In genomic region chr2:53035153-53035552, GRCh38 we compare ENCODE assay signal across 19 cellular contexts.
A peak's percentile ranks its signal among the peaks of the same experiment; 100 is the strongest.
DNase-seq lines count a peak whose midpoint lies in the region; ATAC-seq and TF ChIP-seq lines count a peak whose summit lies in the region.
"Had no signal": no experiment of that assay in that cellular context is flagged by ENCODE, and none has a peak within 500 bp of the region (broad histone marks: within the 10 kb centered on the region; RNA-seq: fewer than 3 reads in every experiment).

No MANE protein-coding gene starts in this region.

- H3K27me3 ChIP-seq in GM23338 (ENCODE audit: insufficient read depth) (0 out of 2 replicates have a peak, but pooled peaks cover 3% of the 10 kb centered on the region), IMR-90 (ENCODE audit: control insufficient read depth, insufficient read depth, low read length) (no peaks in the 10 kb centered on the region), endodermal cell (ENCODE audit: control insufficient read depth, insufficient read depth, low read length, poor library complexity, severe bottlenecking) (no peaks in the 10 kb centered on the region), neural progenitor cell (no peaks in the 10 kb centered on the region), adrenal gland (no peaks in the 10 kb centered on the region)
- H3K27me3 ChIP-seq: BLaER1 had no signal

- H3K4me2 ChIP-seq in GM23338: no peak overlapping the region
- no peak overlapping the region for H3K4me2 ChIP-seq in IMR-90 (ENCODE audit: low read depth, low read length)
- H3K4me2 ChIP-seq in neural progenitor cell: no peak overlapping the region
- H3K4me2 ChIP-seq: BLaER1 had no signal

- no peaks in the 10 kb centered on the region for H3K27me3 Mint-ChIP-seq in GM23338 (ENCODE audit: insufficient read depth, low read depth, poor library complexity)
- no peaks in the 10 kb centered on the region for H3K27me3 Mint-ChIP-seq in endodermal cell (ENCODE audit: insufficient read depth)
- no peaks in the 10 kb centered on the region for H3K27me3 Mint-ChIP-seq in neural progenitor cell (ENCODE audit: insufficient read depth, low read depth)
- H3K27me3 Mint-ChIP-seq: B cell; CD4-positive, CD25-positive, alpha-beta regulatory T cell had no signal

- H2AFZ ChIP-seq in GM23338 (no peak overlapping the region), IMR-90 (replicated peaks; ENCODE audit: low read length, poor library complexity) (no peak overlapping the region), neural progenitor cell (replicated peaks) (peak overlapping the region; percentile 14)
- H2AFZ ChIP-seq: GM23248 had no signal

- H3K9ac ChIP-seq in IMR-90 (ENCODE audit: low read depth, low read length) (no peak overlapping the region), endodermal cell (ENCODE audit: extremely low read depth, low read length, poor library complexity, severe bottlenecking) (no peak overlapping the region), neural progenitor cell (no peak overlapping the region)
- H3K9ac ChIP-seq: BLaER1, GM23248 had no signal

- WGBS in IMR-90 (ENCODE audit: extremely low coverage in 2 of 2, insufficient read length in 1 of 2), 2 experiments: no CpG with 5 or more reads among the region's 1 CpG
- 71% methylated on average over 1 of the region's 1 CpG; no CpG with 5 or more reads in 1 of the 2 experiments for WGBS in endodermal cell (ENCODE audit: insufficient coverage in 1 of 2, insufficient read length in 1 of 2), 2 experiments
- WGBS in adrenal gland, 4 donors: 50 to 76% (median 65%) methylated on average over 1 of the region's 1 CpG

- H3K9me3 ChIP-seq in IMR-90 (ENCODE audit: control insufficient read depth, insufficient read depth, low read length) (no peaks in the 10 kb centered on the region), endodermal cell (ENCODE audit: control insufficient read depth, low read length) (no peaks in the 10 kb centered on the region), neural progenitor cell (ENCODE audit: low read depth) (no peaks in the 10 kb centered on the region), adrenal gland (replicated peaks in 1 of 3) (no peaks in the 10 kb centered on the region)
- H3K9me3 ChIP-seq: BLaER1, Caco-2 had no signal

- in situ Hi-C loops in IMR-90 (cut with MboI; ENCODE audit: low sequenced_read_pairs): no loop called here

- dilution Hi-C loops in IMR-90 (cut with HindIII; ENCODE audit: low sequenced_read_pairs, unreplicated experiment): no loop called here

- DNase-seq in GM23338 (ENCODE audit: low spot score) (no peak), IMR-90 (no peak), endodermal cell (no peak), neural progenitor cell (ENCODE audit: low spot score) (no peak), adrenal gland (no peak), NCI-H1105 (lab: John Stamatoyannopoulos, UW) (no peak)
- DNase-seq: Caco-2; CD4-positive, CD25-positive, alpha-beta regulatory T cell; CD8-positive, alpha-beta T cell; DMS153; DND-41; GM23248; H9 had no signal

- peak overlapping the region; percentile 50 for H2BK120ac ChIP-seq in IMR-90 (ENCODE audit: low read depth, low read length)

- H3K4me1 Mint-ChIP-seq in GM23338 (peaks cover 26% of the 10 kb centered on the region), endodermal cell (peaks cover 3% of the 10 kb centered on the region), neural progenitor cell (no peaks in the 10 kb centered on the region)
- H3K4me1 Mint-ChIP-seq: B cell; CD4-positive, CD25-positive, alpha-beta regulatory T cell had no signal

- H3K4me3 Mint-ChIP-seq in GM23338: no peak overlapping the region
- no peak overlapping the region for H3K4me3 Mint-ChIP-seq in endodermal cell
- H3K4me3 Mint-ChIP-seq in neural progenitor cell: no peak overlapping the region
- H3K4me3 Mint-ChIP-seq: B cell; CD8-positive, alpha-beta T cell; H9 had no signal

- no peaks in the 10 kb centered on the region for H3K9me3 Mint-ChIP-seq in GM23338
- no peaks in the 10 kb centered on the region for H3K9me3 Mint-ChIP-seq in endodermal cell
- H3K9me3 Mint-ChIP-seq in neural progenitor cell: no peaks in the 10 kb centered on the region
- H3K9me3 Mint-ChIP-seq: CD8-positive, alpha-beta T cell; H9 had no signal

- TF ChIP-seq RAD21 in IMR-90 (IDR thresholded peaks at IDR 0.05; ENCODE audit: low read length): no peak

- H4K8ac ChIP-seq in IMR-90 (ENCODE audit: low read depth in 2 of 2, low read length in 2 of 2): no peak overlapping the region; a peak in 1 of 4 replicates

- no peak overlapping the region for H4K91ac ChIP-seq in IMR-90 (ENCODE audit: insufficient read depth, low read depth, low read length)

- intact Hi-C loops in IMR-90 (cut with micrococcal nuclease): no loop called here
- intact Hi-C loops in adrenal gland (cut with DNase I): no loop called here

- H3K4me3 ChIP-seq in GM23338 (no peak overlapping the region), IMR-90 (ENCODE audit: insufficient read depth, low read depth, low read length) (no peak overlapping the region), endodermal cell (ENCODE audit: low read length) (no peak overlapping the region), neural progenitor cell (no peak overlapping the region), adrenal gland (no peak overlapping the region)
- H3K4me3 ChIP-seq: BLaER1, GM23248 had no signal

- H3K56ac ChIP-seq in IMR-90 (ENCODE audit: extremely low read depth, insufficient read depth, low read length): no peak overlapping the region

- H3K23ac ChIP-seq in IMR-90 (ENCODE audit: low read depth, low read length): no peak overlapping the region

- no peaks in the 10 kb centered on the region for H3K36me3 ChIP-seq in GM23338 (ENCODE audit: insufficient read depth)
- H3K36me3 ChIP-seq in IMR-90 (ENCODE audit: control insufficient read depth, insufficient read depth, low read length): no peaks in the 10 kb centered on the region
- H3K36me3 ChIP-seq in endodermal cell (ENCODE audit: control insufficient read depth, insufficient read depth, low read length): no peaks in the 10 kb centered on the region
- H3K36me3 ChIP-seq in neural progenitor cell: no peaks in the 10 kb centered on the region
- H3K36me3 ChIP-seq in adrenal gland (replicated peaks in 1 of 2): no peaks in the 10 kb centered on the region
- H3K36me3 ChIP-seq: BLaER1 had no signal

- CTCF ChIA-PET in IMR-90 (lab: Yijun Ruan, JAX): no interaction called here

- TF ChIP-seq POLR2A in IMR-90 (IDR thresholded peaks at IDR 0.05; ENCODE audit: low read depth, low read length) (no peak), adrenal gland (IDR thresholded peaks at IDR 0.05) (no peak)

- H2BK5ac ChIP-seq in IMR-90 (ENCODE audit: low read depth, low read length, poor library complexity, severe bottlenecking): no peak overlapping the region

- no peak overlapping the region for H2BK15ac ChIP-seq in IMR-90 (ENCODE audit: low read depth, low read length)

- H3K36me3 Mint-ChIP-seq in GM23338 (ENCODE audit: low read depth) (no peaks in the 10 kb centered on the region), endodermal cell (ENCODE audit: low read depth) (no peaks in the 10 kb centered on the region), neural progenitor cell (no peaks in the 10 kb centered on the region)
- H3K36me3 Mint-ChIP-seq: CD4-positive, CD25-positive, alpha-beta regulatory T cell; CD8-positive, alpha-beta T cell had no signal

- H2AK5ac ChIP-seq in IMR-90 (ENCODE audit: low read depth, low read length): no peak overlapping the region

- no peaks in the 10 kb centered on the region for H3K79me2 ChIP-seq in GM23338 (replicated peaks; ENCODE audit: insufficient read depth)
- H3K79me2 ChIP-seq in neural progenitor cell (ENCODE audit: low read depth): no peaks in the 10 kb centered on the region

- POLR2A ChIA-PET in IMR-90 (lab: Charles Lee; ENCODE audit: unreplicated experiment): no interaction called here

- peak; percentile 88 for ATAC-seq in GM23338
- ATAC-seq in IMR-90 (ENCODE audit: low read depth): no peak
- ATAC-seq in GM21528 (IDR thresholded peaks at IDR 0.05; ENCODE audit: low FRiP score, unreplicated experiment): no peak
- ATAC-seq: CD8-positive, alpha-beta T cell; HCT116 had no signal

- no peaks in the 10 kb centered on the region for H3K79me1 ChIP-seq in IMR-90 (ENCODE audit: low read depth in 1 of 2, low read length in 2 of 2)

- H4K20me1 ChIP-seq in GM23338 (replicated peaks; ENCODE audit: insufficient read depth) (no peaks in the 10 kb centered on the region), IMR-90 (ENCODE audit: insufficient read depth, low read length) (no peaks in the 10 kb centered on the region), neural progenitor cell (ENCODE audit: low read depth) (no peaks in the 10 kb centered on the region)
- H4K20me1 ChIP-seq: BLaER1 had no signal

- TF ChIP-seq CTCF in GM23338 (conservative IDR thresholded peaks at IDR 0.05; ENCODE audit: low read depth in 2 of 2) (no peak), IMR-90 (conservative IDR thresholded peaks at IDR 0.05; ENCODE audit: low read depth, low read length) (no peak), endodermal cell (conservative IDR thresholded peaks at IDR 0.05) (no peak), neural progenitor cell (IDR thresholded peaks at IDR 0.05) (no peak), adrenal gland (IDR thresholded peaks at IDR 0.05) (no peak)

- H3K4ac ChIP-seq in IMR-90 (ENCODE audit: low read depth, low read length): peak overlapping the region; percentile 26; the same call in 1 of the 2 replicates

- no peak overlapping the region for H3K14ac ChIP-seq in IMR-90 (replicated peaks; ENCODE audit: low read depth, low read length)

- no peak overlapping the region for H3K27ac ChIP-seq in GM23338 (ENCODE audit: low read depth)
- no peak overlapping the region for H3K27ac ChIP-seq in IMR-90 (ENCODE audit: insufficient read depth, low read length)
- no peak overlapping the region for H3K27ac ChIP-seq in endodermal cell (ENCODE audit: low read depth, low read length)
- H3K27ac ChIP-seq in neural progenitor cell: no peak overlapping the region
- no peak overlapping the region for H3K27ac ChIP-seq in adrenal gland
- H3K27ac ChIP-seq: 22Rv1, BLaER1, C4-2B, GM23248 had no signal

- BruUV-seq in IMR-90 (replicated peaks; lab: Mats Ljungman, UMichigan): no TSS peak

- H2BK20ac ChIP-seq in IMR-90 (ENCODE audit: low read depth, low read length): peak overlapping the region; percentile 52; the same call in 1 of the 2 replicates

- H3F3A ChIP-seq in GM23338 (replicated peaks; ENCODE audit: low read depth): no peaks in the 10 kb centered on the region
- no peaks in the 10 kb centered on the region for H3F3A ChIP-seq in neural progenitor cell (ENCODE audit: low read depth)

- H3K27ac Mint-ChIP-seq in GM23338 (no peak overlapping the region), endodermal cell (peak overlapping the region; percentile 1), neural progenitor cell (no peak overlapping the region)
- H3K27ac Mint-ChIP-seq: B cell; CD4-positive, CD25-positive, alpha-beta regulatory T cell; CD8-positive, alpha-beta T cell had no signal

- peaks cover 10% of the 10 kb centered on the region for H3K4me1 ChIP-seq in GM23338 (ENCODE audit: insufficient read depth)
- peaks cover 6% of the 10 kb centered on the region for H3K4me1 ChIP-seq in IMR-90 (ENCODE audit: control insufficient read depth, insufficient read depth, low read length)
- H3K4me1 ChIP-seq in endodermal cell (ENCODE audit: control insufficient read depth, insufficient read depth, low read length): no peaks in the 10 kb centered on the region
- H3K4me1 ChIP-seq in neural progenitor cell: no peaks in the 10 kb centered on the region
- no peaks in the 10 kb centered on the region for H3K4me1 ChIP-seq in adrenal gland (replicated peaks in 1 of 2)
- H3K4me1 ChIP-seq: BLaER1, Caco-2 had no signal

- no peak overlapping the region for H4K5ac ChIP-seq in IMR-90 (ENCODE audit: low read depth, low read length)

- H3K9me2 ChIP-seq in GM23338 (ENCODE audit: insufficient read depth): no peaks in the 10 kb centered on the region

- H2AK9ac ChIP-seq in IMR-90 (replicated peaks; ENCODE audit: low read depth, low read length, poor library complexity): no peak overlapping the region

- H3K9me1 ChIP-seq in IMR-90 (ENCODE audit: insufficient read depth, low read length): no peaks in the 10 kb centered on the region

- peak overlapping the region; percentile 6; the same call in 1 of the 2 replicates for H3K18ac ChIP-seq in IMR-90 (ENCODE audit: low read depth, low read length)
